Comparison of ENCODE assay signal across 37 cellular contexts in genomic region chr7:116840256-116840655, GRCh38.
"Had no signal": no experiment of that assay in that cellular context is flagged by ENCODE, and none has a peak within 500 bp of the region (broad histone marks: within the 10 kb centered on the region; RNA-seq: fewer than 3 reads in every experiment).

No MANE protein-coding gene starts in this region.

- H3K36me3 ChIP-seq: ascending aorta, cardiac muscle cell had no signal

- H3K4me1 ChIP-seq: ascending aorta had no signal

- H3K9me3 Mint-ChIP-seq: activated B cell treated with CpG ODN at 0.5 μM for 24 hours; activated CD4-positive, alpha-beta memory T cell treated with anti-CD3 and anti-CD28 coated beads for 36 hours; activated CD4-positive, alpha-beta T cell treated with anti-CD3 and anti-CD28 coated beads, Interleukin-2, amount 10 ng/mL, durations not matched to agents 24 days and 14 days; activated CD8-positive, alpha-beta T cell treated with anti-CD3 and anti-CD28 coated beads for 36 hours; activated naive CD4-positive, alpha-beta T cell treated with anti-CD3 and anti-CD28 coated beads, Interleukin-2, amount 10 ng/mL, durations not matched to agents 7 days and 5 days; activated naive CD4-positive, alpha-beta T cell treated with anti-CD3 and anti-CD28 coated beads, Interleukin-2, amount 50 U/mL, for 24 hours; activated naive CD8-positive, alpha-beta T cell treated with anti-CD3 and anti-CD28 coated beads, Interleukin-2, amount 10 ng/mL, durations not matched to agents 7 days and 5 days; activated naive CD8-positive, alpha-beta T cell treated with anti-CD3 and anti-CD28 coated beads, Interleukin-2, amount 50 U/mL, for 24 hours; activated T-cell treated with anti-CD3 and anti-CD28 coated beads, Interleukin-2, amount 50 U/mL, for 4 hours; activated T-cell treated with anti-CD3 and anti-CD28 coated beads, Interleukin-2, amount 50 U/mL, for 72 hours; activated T-helper 1 cell treated with anti-CD3 and anti-CD28 coated beads, Interleukin-12 subunit alpha, Interleukin-12 subunit beta, Interleukin-2, Interleukin-4 antibody, amounts not matched to agents 30 ng/mL and 10 ng/mL and 1 ng/mL, durations not matched to agents 14 hours and 24 hours and 36 hours; activated T-helper 17 cell treated with anti-CD3 and anti-CD28 coated beads, Interleukin-2, amount 50 U/mL, for 72 hours; central memory CD8-positive, alpha-beta T cell; T-helper 1 cell treated with Interleukin-12 subunit alpha and Interleukin-12 subunit beta and Interleukin-4 antibody, amounts not matched to agents 30 μg/mL and 1 μg/mL, for 36 hours; T-helper 2 cell treated with Interferon-gamma antibody and Interleukin-4, amounts not matched to agents 5 μg/mL and 100 μg/mL, for 36 hours had no signal

- H3K27me3 ChIP-seq: ascending aorta, cardiac muscle cell had no signal

- H3K36me3 Mint-ChIP-seq: activated CD4-positive, alpha-beta memory T cell treated with anti-CD3 and anti-CD28 coated beads for 36 hours; activated naive CD4-positive, alpha-beta T cell treated with anti-CD3 and anti-CD28 coated beads, Interleukin-2, amount 10 ng/mL, durations not matched to agents 7 days and 5 days; activated naive CD4-positive, alpha-beta T cell treated with anti-CD3 and anti-CD28 coated beads, Interleukin-2, amount 50 U/mL, for 24 hours; activated naive CD8-positive, alpha-beta T cell; activated naive CD8-positive, alpha-beta T cell treated with anti-CD3 and anti-CD28 coated beads, Interleukin-2, amount 10 ng/mL, durations not matched to agents 7 days and 5 days; brain had no signal

- H3K4me3 Mint-ChIP-seq: activated B cell treated with CpG ODN at 0.5 μM for 24 hours; activated CD4-positive, alpha-beta memory T cell treated with anti-CD3 and anti-CD28 coated beads for 36 hours; activated CD4-positive, alpha-beta T cell treated with anti-CD3 and anti-CD28 coated beads, Interleukin-2, amount 10 ng/mL, durations not matched to agents 24 days and 14 days; activated CD8-positive, alpha-beta T cell treated with anti-CD3 and anti-CD28 coated beads for 36 hours; activated naive CD4-positive, alpha-beta T cell treated with anti-CD3 and anti-CD28 coated beads, Interleukin-2, amount 10 ng/mL, durations not matched to agents 7 days and 5 days; activated naive CD4-positive, alpha-beta T cell treated with anti-CD3 and anti-CD28 coated beads, Interleukin-2, amount 50 U/mL, for 24 hours; activated naive CD8-positive, alpha-beta T cell; activated naive CD8-positive, alpha-beta T cell treated with anti-CD3 and anti-CD28 coated beads, Interleukin-2, amount 10 ng/mL, durations not matched to agents 7 days and 5 days; activated naive CD8-positive, alpha-beta T cell treated with anti-CD3 and anti-CD28 coated beads, Interleukin-2, amount 50 U/mL, for 24 hours; activated T-cell treated with anti-CD3 and anti-CD28 coated beads, Interleukin-2, amount 50 U/mL, for 4 hours; activated T-cell treated with anti-CD3 and anti-CD28 coated beads, Interleukin-2, amount 50 U/mL, for 72 hours; activated T-helper 1 cell treated with anti-CD3 and anti-CD28 coated beads, Interleukin-12 subunit alpha, Interleukin-12 subunit beta, Interleukin-2, Interleukin-4 antibody, amounts not matched to agents 30 ng/mL and 10 ng/mL and 1 ng/mL, durations not matched to agents 14 hours and 24 hours and 36 hours; activated T-helper 17 cell treated with anti-CD3 and anti-CD28 coated beads, Interleukin-2, amount 50 U/mL, for 72 hours; brain; central memory CD8-positive, alpha-beta T cell; T-helper 1 cell treated with Interleukin-12 subunit alpha and Interleukin-12 subunit beta and Interleukin-4 antibody, amounts not matched to agents 30 μg/mL and 1 μg/mL, for 36 hours; T-helper 2 cell treated with Interferon-gamma antibody and Interleukin-4, amounts not matched to agents 5 μg/mL and 100 μg/mL, for 36 hours had no signal

- H3K4me3 ChIP-seq: ascending aorta, cardiac muscle cell had no signal

- DNase-seq: activated B cell treated with CpG ODN at 0.5 μM for 24 hours; activated CD4-positive, alpha-beta memory T cell treated with anti-CD3 and anti-CD28 coated beads for 36 hours; activated CD4-positive, alpha-beta T cell treated with anti-CD3 and anti-CD28 coated beads for 4 hours; activated CD4-positive, alpha-beta T cell treated with anti-CD3 and anti-CD28 coated beads, Interleukin-2, amount 10 ng/mL, durations not matched to agents 24 days and 14 days; activated CD4-positive, alpha-beta T cell treated with anti-CD3 and anti-CD28 coated beads, Interleukin-2, amount 50 U/mL, for 1 hour; activated CD4-positive, alpha-beta T cell treated with anti-CD3 and anti-CD28 coated beads, Interleukin-2, amount 50 U/mL, for 4 hours; activated CD4-positive, CD25-positive, alpha-beta regulatory T cell treated with anti-CD3 and anti-CD28 coated beads, Interleukin-2, amount 50 U/mL, for 72 hours; activated CD8-positive, alpha-beta memory T cell treated with anti-CD3 and anti-CD28 coated beads, Interleukin-2, amount 50 U/mL, for 4 hours; activated CD8-positive, alpha-beta T cell treated with anti-CD3 and anti-CD28 coated beads for 36 hours; activated effector memory CD4-positive, alpha-beta T cell treated with anti-CD3 and anti-CD28 coated beads, Interleukin-2, amount 50 U/mL, for 16 hours; activated gamma-delta T cell treated with Interleukin-2 at 50 U/mL for 16 hours; activated naive CD4-positive, alpha-beta T cell; activated naive CD4-positive, alpha-beta T cell treated with anti-CD3 and anti-CD28 coated beads, Interleukin-2, amount 10 ng/mL, durations not matched to agents 7 days and 5 days; activated naive CD8-positive, alpha-beta T cell treated with anti-CD3 and anti-CD28 coated beads, Interleukin-2, amount 10 ng/mL, durations not matched to agents 7 days and 5 days; activated naive CD8-positive, alpha-beta T cell treated with anti-CD3 and anti-CD28 coated beads, Interleukin-2, amount 50 U/mL, for 24 hours; activated T-cell treated with anti-CD3 and anti-CD28 coated beads for 4 hours; activated T-cell treated with anti-CD3 and anti-CD28 coated beads, Interleukin-2, amount 50 U/mL, for 1 hour; activated T-cell treated with anti-CD3 and anti-CD28 coated beads, Interleukin-2, amount 50 U/mL, for 4 hours; activated T-cell treated with anti-CD3 and anti-CD28 coated beads, Interleukin-2, amount 50 U/mL, for 72 hours; amygdala; anterior cingulate cortex; caudate nucleus; cerebellar nuclear complex; T-helper 1 cell; T-helper 2 cell; T-helper 9 cell had no signal

- ATAC-seq: activated CD8-positive, alpha-beta T cell treated with anti-CD3 and anti-CD28 coated beads for 36 hours; activated naive CD8-positive, alpha-beta T cell treated with anti-CD3 and anti-CD28 coated beads, Interleukin-2, amount 50 U/mL, for 24 hours; activated T-cell treated with anti-CD3 and anti-CD28 coated beads, Interleukin-2, amount 50 U/mL, for 4 hours; activated T-cell treated with anti-CD3 and anti-CD28 coated beads, Interleukin-2, amount 50 U/mL, for 72 hours; activated T-helper 17 cell treated with anti-CD3 and anti-CD28 coated beads, Interleukin-2, amount 50 U/mL, for 72 hours had no signal

- H3K27ac Mint-ChIP-seq: activated B cell treated with CpG ODN at 0.5 μM for 24 hours; activated CD4-positive, alpha-beta memory T cell treated with anti-CD3 and anti-CD28 coated beads for 36 hours; activated CD4-positive, alpha-beta T cell treated with anti-CD3 and anti-CD28 coated beads, Interleukin-2, amount 10 ng/mL, durations not matched to agents 24 days and 14 days; activated CD8-positive, alpha-beta T cell treated with anti-CD3 and anti-CD28 coated beads for 36 hours; activated naive CD4-positive, alpha-beta T cell treated with anti-CD3 and anti-CD28 coated beads, Interleukin-2, amount 10 ng/mL, durations not matched to agents 7 days and 5 days; activated naive CD4-positive, alpha-beta T cell treated with anti-CD3 and anti-CD28 coated beads, Interleukin-2, amount 50 U/mL, for 24 hours; activated naive CD8-positive, alpha-beta T cell; activated naive CD8-positive, alpha-beta T cell treated with anti-CD3 and anti-CD28 coated beads, Interleukin-2, amount 10 ng/mL, durations not matched to agents 7 days and 5 days; activated naive CD8-positive, alpha-beta T cell treated with anti-CD3 and anti-CD28 coated beads, Interleukin-2, amount 50 U/mL, for 24 hours; activated T-cell treated with anti-CD3 and anti-CD28 coated beads, Interleukin-2, amount 50 U/mL, for 72 hours; activated T-helper 1 cell treated with anti-CD3 and anti-CD28 coated beads, Interleukin-12 subunit alpha, Interleukin-12 subunit beta, Interleukin-2, Interleukin-4 antibody, amounts not matched to agents 30 ng/mL and 10 ng/mL and 1 ng/mL, durations not matched to agents 14 hours and 24 hours and 36 hours; activated T-helper 17 cell treated with anti-CD3 and anti-CD28 coated beads, Interleukin-2, amount 50 U/mL, for 72 hours; brain; T-helper 1 cell treated with Interleukin-12 subunit alpha and Interleukin-12 subunit beta and Interleukin-4 antibody, amounts not matched to agents 30 μg/mL and 1 μg/mL, for 36 hours; T-helper 2 cell treated with Interferon-gamma antibody and Interleukin-4, amounts not matched to agents 5 μg/mL and 100 μg/mL, for 36 hours had no signal

- H3K27ac ChIP-seq: ascending aorta, cardiac muscle cell, VCaP had no signal

- H3K4me1 Mint-ChIP-seq: activated T-helper 17 cell treated with anti-CD3 and anti-CD28 coated beads, Interleukin-2, amount 50 U/mL, for 72 hours; brain had no signal
